ENCODE assay signal across 1 cellular context in the genomic region with DNA sequence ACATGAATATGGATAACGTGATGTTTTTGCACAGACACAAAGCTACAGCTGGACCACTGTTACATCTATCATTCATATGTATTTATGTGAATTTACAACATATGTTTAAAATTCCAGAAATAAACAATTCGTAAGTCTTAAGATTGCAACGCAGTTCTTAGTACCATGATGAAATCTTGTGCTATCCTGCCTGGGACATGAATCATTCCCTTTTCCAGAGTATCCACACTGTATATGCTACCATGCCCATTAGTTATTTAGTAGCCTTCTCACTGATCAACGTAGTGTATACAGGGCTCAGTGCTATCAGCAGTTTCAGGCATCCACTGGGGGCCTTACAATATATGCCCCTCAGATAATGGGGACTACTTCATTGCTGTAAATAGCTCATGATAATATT.
TF ChIP-seq lines count a peak whose summit lies in the region.

No MANE protein-coding gene starts in this region.

TF ChIP-seq in GM12878, 131 proteins besides CTCF, POLR2A, EP300 and RAD21:
- TF ChIP-seq, protein P1, sequence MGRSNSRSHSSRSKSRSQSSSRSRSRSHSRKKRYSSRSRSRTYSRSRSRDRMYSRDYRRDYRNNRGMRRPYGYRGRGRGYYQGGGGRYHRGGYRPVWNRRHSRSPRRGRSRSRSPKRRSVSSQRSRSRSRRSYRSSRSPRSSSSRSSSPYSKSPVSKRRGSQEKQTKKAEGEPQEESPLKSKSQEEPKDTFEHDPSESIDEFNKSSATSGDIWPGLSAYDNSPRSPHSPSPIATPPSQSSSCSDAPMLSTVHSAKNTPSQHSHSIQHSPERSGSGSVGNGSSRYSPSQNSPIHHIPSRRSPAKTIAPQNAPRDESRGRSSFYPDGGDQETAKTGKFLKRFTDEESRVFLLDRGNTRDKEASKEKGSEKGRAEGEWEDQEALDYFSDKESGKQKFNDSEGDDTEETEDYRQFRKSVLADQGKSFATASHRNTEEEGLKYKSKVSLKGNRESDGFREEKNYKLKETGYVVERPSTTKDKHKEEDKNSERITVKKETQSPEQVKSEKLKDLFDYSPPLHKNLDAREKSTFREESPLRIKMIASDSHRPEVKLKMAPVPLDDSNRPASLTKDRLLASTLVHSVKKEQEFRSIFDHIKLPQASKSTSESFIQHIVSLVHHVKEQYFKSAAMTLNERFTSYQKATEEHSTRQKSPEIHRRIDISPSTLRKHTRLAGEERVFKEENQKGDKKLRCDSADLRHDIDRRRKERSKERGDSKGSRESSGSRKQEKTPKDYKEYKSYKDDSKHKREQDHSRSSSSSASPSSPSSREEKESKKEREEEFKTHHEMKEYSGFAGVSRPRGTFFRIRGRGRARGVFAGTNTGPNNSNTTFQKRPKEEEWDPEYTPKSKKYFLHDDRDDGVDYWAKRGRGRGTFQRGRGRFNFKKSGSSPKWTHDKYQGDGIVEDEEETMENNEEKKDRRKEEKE (IDR thresholded peaks at IDR 0.05) = no peak
- TF ChIP-seq SIX5 (IDR thresholded peaks at IDR 0.05; ENCODE audit: low read depth, low read length, severe bottlenecking) (no peak), SREBF1 (IDR thresholded peaks at IDR 0.05; ENCODE audit: low read length) (no peak), SP1 (IDR thresholded peaks at IDR 0.05; ENCODE audit: low read depth, low read length) (no peak), CHD4 (IDR thresholded peaks at IDR 0.05) (no peak), ZBED1 (IDR thresholded peaks at IDR 0.05; ENCODE audit: borderline replicate concordance) (no peak), ZNF207 (IDR thresholded peaks at IDR 0.05; ENCODE audit: borderline replicate concordance) (no peak), BHLHE40 (IDR thresholded peaks at IDR 0.05; ENCODE audit: borderline replicate concordance in 1 of 2, low read depth in 2 of 2, low read length in 1 of 2) (no peak), FOS (IDR thresholded peaks at IDR 0.05; ENCODE audit: borderline replicate concordance, extremely low read depth, insufficient read length) (no peak), ZSCAN29 (IDR thresholded peaks at IDR 0.05) (no peak), MTA3 (IDR thresholded peaks at IDR 0.05; ENCODE audit: borderline replicate concordance, low read length) (no peak), GATAD2B (conservative IDR thresholded peaks at IDR 0.05; ENCODE audit: low read depth) (no peak), NBN (IDR thresholded peaks at IDR 0.05) (no peak)
- TF ChIP-seq, protein P2, sequence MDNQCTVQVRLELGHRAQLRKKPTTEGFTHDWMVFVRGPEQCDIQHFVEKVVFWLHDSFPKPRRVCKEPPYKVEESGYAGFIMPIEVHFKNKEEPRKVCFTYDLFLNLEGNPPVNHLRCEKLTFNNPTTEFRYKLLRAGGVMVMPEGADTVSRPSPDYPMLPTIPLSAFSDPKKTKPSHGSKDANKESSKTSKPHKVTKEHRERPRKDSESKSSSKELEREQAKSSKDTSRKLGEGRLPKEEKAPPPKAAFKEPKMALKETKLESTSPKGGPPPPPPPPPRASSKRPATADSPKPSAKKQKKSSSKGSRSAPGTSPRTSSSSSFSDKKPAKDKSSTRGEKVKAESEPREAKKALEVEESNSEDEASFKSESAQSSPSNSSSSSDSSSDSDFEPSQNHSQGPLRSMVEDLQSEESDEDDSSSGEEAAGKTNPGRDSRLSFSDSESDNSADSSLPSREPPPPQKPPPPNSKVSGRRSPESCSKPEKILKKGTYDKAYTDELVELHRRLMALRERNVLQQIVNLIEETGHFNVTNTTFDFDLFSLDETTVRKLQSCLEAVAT (IDR thresholded peaks at IDR 0.05) = no peak
- TF ChIP-seq, protein P3, sequence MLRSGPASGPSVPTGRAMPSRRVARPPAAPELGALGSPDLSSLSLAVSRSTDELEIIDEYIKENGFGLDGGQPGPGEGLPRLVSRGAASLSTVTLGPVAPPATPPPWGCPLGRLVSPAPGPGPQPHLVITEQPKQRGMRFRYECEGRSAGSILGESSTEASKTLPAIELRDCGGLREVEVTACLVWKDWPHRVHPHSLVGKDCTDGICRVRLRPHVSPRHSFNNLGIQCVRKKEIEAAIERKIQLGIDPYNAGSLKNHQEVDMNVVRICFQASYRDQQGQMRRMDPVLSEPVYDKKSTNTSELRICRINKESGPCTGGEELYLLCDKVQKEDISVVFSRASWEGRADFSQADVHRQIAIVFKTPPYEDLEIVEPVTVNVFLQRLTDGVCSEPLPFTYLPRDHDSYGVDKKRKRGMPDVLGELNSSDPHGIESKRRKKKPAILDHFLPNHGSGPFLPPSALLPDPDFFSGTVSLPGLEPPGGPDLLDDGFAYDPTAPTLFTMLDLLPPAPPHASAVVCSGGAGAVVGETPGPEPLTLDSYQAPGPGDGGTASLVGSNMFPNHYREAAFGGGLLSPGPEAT (IDR thresholded peaks at IDR 0.05; ENCODE audit: low read depth) = no peak
- TF ChIP-seq, protein P4, sequence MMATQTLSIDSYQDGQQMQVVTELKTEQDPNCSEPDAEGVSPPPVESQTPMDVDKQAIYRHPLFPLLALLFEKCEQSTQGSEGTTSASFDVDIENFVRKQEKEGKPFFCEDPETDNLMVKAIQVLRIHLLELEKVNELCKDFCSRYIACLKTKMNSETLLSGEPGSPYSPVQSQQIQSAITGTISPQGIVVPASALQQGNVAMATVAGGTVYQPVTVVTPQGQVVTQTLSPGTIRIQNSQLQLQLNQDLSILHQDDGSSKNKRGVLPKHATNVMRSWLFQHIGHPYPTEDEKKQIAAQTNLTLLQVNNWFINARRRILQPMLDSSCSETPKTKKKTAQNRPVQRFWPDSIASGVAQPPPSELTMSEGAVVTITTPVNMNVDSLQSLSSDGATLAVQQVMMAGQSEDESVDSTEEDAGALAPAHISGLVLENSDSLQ (IDR thresholded peaks at IDR 0.05) = no peak
